33 cellular contexts compared by ENCODE assay signal in genomic region chr4:86414686-86415085, GRCh38. TPM values are rescaled to one million over a fixed set of nuclear protein-coding genes. Genes with fewer than 3 reads are reported as not detected.
"Had no signal": no experiment of that assay in that cellular context is flagged by ENCODE, and none has a peak within 500 bp of the region (broad histone marks: within the 10 kb centered on the region; RNA-seq: fewer than 3 reads in every experiment).

No MANE protein-coding gene starts in this region.

- H3K27ac ChIP-seq: ascending aorta, body of pancreas, colonic mucosa, heart right ventricle had no signal

- H3K4me3 ChIP-seq: ascending aorta, body of pancreas, colonic mucosa, heart right ventricle had no signal

- FAIRE-seq: frontal cortex had no signal

- H3K27me3 ChIP-seq: ascending aorta, body of pancreas, colonic mucosa, dorsolateral prefrontal cortex, heart right ventricle had no signal

- DNase-seq: activated CD4-positive, alpha-beta memory T cell treated with anti-CD3 and anti-CD28 coated beads for 36 hours; activated CD4-positive, alpha-beta T cell treated with anti-CD3 and anti-CD28 coated beads for 36 hours; activated CD4-positive, alpha-beta T cell treated with anti-CD3 and anti-CD28 coated beads, Interleukin-2, amount 10 ng/mL, durations not matched to agents 24 days and 14 days; activated CD4-positive, CD25-positive, alpha-beta regulatory T cell; activated CD4-positive, CD25-positive, alpha-beta regulatory T cell treated with anti-CD3 and anti-CD28 coated beads, Interleukin-2, amount 50 U/mL, for 72 hours; activated CD8-positive, alpha-beta memory T cell treated with anti-CD3 and anti-CD28 coated beads, Interleukin-2, amount 10 ng/mL, durations not matched to agents 7 days and 5 days; activated CD8-positive, alpha-beta memory T cell treated with anti-CD3 and anti-CD28 coated beads, Interleukin-2, amount 50 U/mL, for 4 hours; activated CD8-positive, alpha-beta T cell treated with anti-CD3 and anti-CD28 coated beads, Interleukin-2, amount 10 ng/mL, durations not matched to agents 7 days and 5 days; activated effector memory CD4-positive, alpha-beta T cell treated with anti-CD3 and anti-CD28 coated beads, Interleukin-2, amount 50 U/mL, for 16 hours; activated naive CD4-positive, alpha-beta T cell; activated naive CD4-positive, alpha-beta T cell treated with anti-CD3 and anti-CD28 coated beads, Interleukin-2, amount 10 ng/mL, durations not matched to agents 7 days and 5 days; activated naive CD8-positive, alpha-beta T cell treated with anti-CD3 and anti-CD28 coated beads, Interleukin-2, amount 10 ng/mL, durations not matched to agents 7 days and 5 days; activated T-cell treated with anti-CD3 and anti-CD28 coated beads, Interleukin-2, amount 50 U/mL, for 1 hour; activated T-cell treated with anti-CD3 and anti-CD28 coated beads, Interleukin-2, amount 50 U/mL, for 48 hours; body of pancreas; caudate nucleus; colonic mucosa; dorsolateral prefrontal cortex; effector memory CD4-positive, alpha-beta T cell; endodermal cell; foreskin fibroblast; glutamatergic neuron; heart right ventricle; T-helper 1 cell; T-helper 17 cell; T1000 had no signal

- H3K9me3 ChIP-seq: body of pancreas, colonic mucosa had no signal

- ATAC-seq: activated CD4-positive, alpha-beta T cell treated with anti-CD3 and anti-CD28 coated beads for 36 hours; activated CD8-positive, alpha-beta memory T cell treated with anti-CD3 and anti-CD28 coated beads, Interleukin-2, amount 10 ng/mL, durations not matched to agents 7 days and 5 days; activated CD8-positive, alpha-beta T cell treated with anti-CD3 and anti-CD28 coated beads, Interleukin-2, amount 10 ng/mL, durations not matched to agents 7 days and 5 days; activated naive CD4-positive, alpha-beta T cell treated with anti-CD3 and anti-CD28 coated beads, Interleukin-2, amount 50 U/mL, for 72 hours; body of pancreas; esophagus mucosa; heart right ventricle; T-helper 17 cell had no signal

- H3K4me1 ChIP-seq: ascending aorta, body of pancreas, colonic mucosa, heart right ventricle had no signal

- H3K36me3 ChIP-seq: ascending aorta, colonic mucosa, heart right ventricle had no signal

RNA-seq across cellular contexts. Expression of gene MAPK10, which starts 54.8 kb away (rescaled TPM):
- total RNA-seq: activated CD4-positive, alpha-beta memory T cell treated with anti-CD3 and anti-CD28 coated beads for 36 hours; activated CD4-positive, alpha-beta T cell treated with anti-CD3 and anti-CD28 coated beads, Interleukin-2, amount 10 ng/mL, durations not matched to agents 24 days and 14 days; activated CD8-positive, alpha-beta memory T cell treated with anti-CD3 and anti-CD28 coated beads for 36 hours; activated CD8-positive, alpha-beta memory T cell treated with anti-CD3 and anti-CD28 coated beads, Interleukin-2, amount 10 ng/mL, durations not matched to agents 7 days and 5 days; activated CD8-positive, alpha-beta T cell treated with anti-CD3 and anti-CD28 coated beads, Interleukin-2, amount 10 ng/mL, durations not matched to agents 7 days and 5 days; activated naive CD4-positive, alpha-beta T cell treated with anti-CD3 and anti-CD28 coated beads, Interleukin-2, amount 50 U/mL, for 72 hours; activated naive CD8-positive, alpha-beta T cell treated with anti-CD3 and anti-CD28 coated beads, Interleukin-2, amount 10 ng/mL, durations not matched to agents 7 days and 5 days; activated T-helper 1 cell treated with anti-CD3 and anti-CD28 coated beads, Interleukin-12 subunit alpha, Interleukin-12 subunit beta, Interleukin-2, Interleukin-4 antibody, amounts not matched to agents 30 ng/mL and 10 ng/mL and 1 ng/mL, durations not matched to agents 14 hours and 24 hours and 36 hours; activated T-helper 2 cell treated with anti-CD3 and anti-CD28 coated beads, Interferon-gamma antibody, Interleukin-2, Interleukin-4, amounts not matched to agents 10 μg/mL and 5 μg/mL and 100 μg/mL, durations not matched to agents 14 hours and 24 hours and 36 hours had no signal
